8 cellular contexts compared by ENCODE assay signal in genomic region chr16:50369133-50369804, GRCh38. TPM values are rescaled to one million over a fixed set of nuclear protein-coding genes. Genes with fewer than 3 reads are reported as not detected.
A peak's percentile ranks its signal among the peaks of the same experiment; 100 is the strongest.
DNase-seq lines count a peak whose midpoint lies in the region; ATAC-seq and TF ChIP-seq lines count a peak whose summit lies in the region.

No MANE protein-coding gene starts in this region.

- H3K9me3 ChIP-seq in BE2C (no peaks in the 10 kb centered on the region), muscle layer of duodenum (ENCODE audit: control insufficient read depth in 1 of 2, low read length in 2 of 2) (no peaks in the 10 kb centered on the region)

- peaks cover 12% of the 10 kb centered on the region for H3K36me3 ChIP-seq in BE2C
- H3K36me3 ChIP-seq in muscle layer of duodenum (ENCODE audit: control insufficient read depth in 1 of 2, insufficient read depth in 2 of 2, low read length in 2 of 2), result peaks cover 3% of the 10 kb centered on the region in 2 donors

- DNase-seq in BE2C (no peak), astrocyte of the cerebellum (ENCODE audit: low read depth) (no peak), NCI-H1417 treated with DMSO at 0.1 percent for 48 hours (lab: John Stamatoyannopoulos, UW) (no peak), SIG-M5 (lab: John Stamatoyannopoulos, UW) (no peak)
- no peak for DNase-seq in activated CD4-positive, alpha-beta T cell treated with anti-CD3 and anti-CD28 coated beads, Interleukin-2, amount 50 U/mL, for 48 hours

- H3K27ac ChIP-seq in muscle layer of duodenum (ENCODE audit: low read length), result no peak overlapping the region

- ATAC-seq in HG03439 (IDR thresholded peaks at IDR 0.05; ENCODE audit: unreplicated experiment) (peak; percentile 1), HG03457 (IDR thresholded peaks at IDR 0.05; ENCODE audit: unreplicated experiment) (no peak)

- no peak for TF ChIP-seq CTCF in BE2C (IDR thresholded peaks at IDR 0.05; ENCODE audit: low read depth, low read length)
- no peak for TF ChIP-seq CTCF in astrocyte of the cerebellum (IDR thresholded peaks at IDR 0.05; ENCODE audit: low read depth, low read length, missing control alignments)

- no peaks in the 10 kb centered on the region for H3K27me3 ChIP-seq in BE2C
- H3K27me3 ChIP-seq in muscle layer of duodenum (ENCODE audit: low read depth, low read length), result no peaks in the 10 kb centered on the region

- peak overlapping the region; percentile 53 for H3K4me3 ChIP-seq in BE2C (ENCODE audit: low read depth, low read length)
- peak overlapping the region; percentile 30 for H3K4me3 ChIP-seq in astrocyte of the cerebellum (ENCODE audit: low read depth, low read length)
- peak overlapping the region; percentile 55 for H3K4me3 ChIP-seq in muscle layer of duodenum (ENCODE audit: low read depth in 1 of 2, low read length in 2 of 2)

- H3K4me1 ChIP-seq in BE2C (peaks cover 5% of the 10 kb centered on the region; the same call in 1 of the 2 replicates), muscle layer of duodenum (ENCODE audit: control insufficient read depth in 1 of 2, insufficient read depth in 2 of 2, low read length in 2 of 2) (peaks cover 7 to 34% of the 10 kb centered on the region in 2 donors)

- in situ Hi-C loops in astrocyte of the cerebellum (cut with HindIII; ENCODE audit: low sequenced_read_pairs), result no loop called here

RNA-seq across cellular contexts. Expression of gene BRD7, which starts 0.5 kb away (rescaled TPM):
- polyA plus RNA-seq in BE2C (2012; ENCODE audit: insufficient read depth, insufficient read length, low read depth), result 57.9 TPM
